In the genomic region with DNA sequence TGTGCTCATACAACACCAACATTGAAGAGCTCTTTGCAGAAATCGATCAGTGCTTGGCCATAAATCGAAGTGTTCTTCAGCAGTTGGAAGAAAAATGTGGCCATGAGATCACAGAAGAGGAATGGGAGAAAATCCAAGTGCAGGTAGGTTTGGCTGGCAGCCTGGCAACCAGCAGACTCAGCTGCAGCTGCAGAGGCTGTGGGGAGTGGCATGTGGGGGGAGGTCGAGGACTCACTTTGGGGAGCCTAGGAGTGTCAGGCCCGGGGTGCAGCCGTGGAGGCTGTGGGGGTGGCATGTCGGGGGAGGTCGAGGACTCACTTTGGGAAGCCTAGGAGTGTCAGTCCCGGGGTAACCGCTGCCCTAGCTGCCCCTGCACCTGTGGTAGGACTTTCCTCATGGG, we compare ENCODE assay signal across 24 cellular contexts. TPM values are rescaled to one million over a fixed set of nuclear protein-coding genes. Genes with fewer than 3 reads are reported as not detected.
"Had no signal": no experiment of that assay in that cellular context is flagged by ENCODE, and none has a peak within 500 bp of the region (broad histone marks: within the 10 kb centered on the region; RNA-seq: fewer than 3 reads in every experiment).

No MANE protein-coding gene starts in this region.

- H3K27ac ChIP-seq: foreskin keratinocyte, hepatocyte, left ventricle myocardium inferior, lower lobe of right lung, psoas muscle, right lobe of liver, thoracic aorta, transverse colon had no signal

- H3K36me3 ChIP-seq: neural progenitor cell had no signal

- H2AFZ ChIP-seq: hepatocyte, neural progenitor cell had no signal

- DNase-seq: effector memory CD8-positive, alpha-beta T cell; erythroblast; foreskin keratinocyte; kidney; left cardiac atrium; left ventricle myocardium inferior; lower lobe of right lung; psoas muscle; retina; right lobe of liver; stimulated activated CD4-positive, alpha-beta T cell treated with anti-CD3 and anti-CD28 coated beads, Interleukin-1b, Interleukin-23, amount 100 ng/mL, for 48 hours; stimulated activated CD4-positive, alpha-beta T cell treated with anti-CD3 and anti-CD28 coated beads, Interleukin-4, amount 100 ng/mL, for 24 hours; stimulated activated naive B cell treated with anti-CD40 and anti-IgM and Interleukin-4, amounts not matched to agents 10 μg/mL and 1 μg/mL and 100 μg/mL, for 72 hours; stimulated activated naive CD8-positive, alpha-beta T cell treated with anti-CD3 and anti-CD28 coated beads, Interleukin-15, amount 100 ng/mL, for 72 hours; substantia nigra; transverse colon had no signal

- H3K27ac Mint-ChIP-seq: dendritic cell treated with granulocyte-macrophage colony-stimulating factor and Interleukin-4, amounts not matched to agents 40 ng/mL and 50 ng/mL, for 4 days; effector memory CD8-positive, alpha-beta T cell; memory B cell; mesothelial cell of epicardium; natural killer cell treated with Interleukin-12 subunit alpha and Interleukin-12 subunit beta and Interleukin-15 and Interleukin-18, amount 100 ng/mL, for 72 hours; neural progenitor cell; stimulated activated naive B cell treated with anti-CD40 and anti-IgM and Interleukin-4, amounts not matched to agents 10 μg/mL and 1 μg/mL and 100 μg/mL, for 72 hours had no signal

- H3K27me3 Mint-ChIP-seq: dendritic cell treated with granulocyte-macrophage colony-stimulating factor and Interleukin-4, amounts not matched to agents 40 ng/mL and 50 ng/mL, for 4 days; effector memory CD8-positive, alpha-beta T cell; memory B cell; natural killer cell treated with Interleukin-12 subunit alpha and Interleukin-12 subunit beta and Interleukin-15 and Interleukin-18, amount 100 ng/mL, for 72 hours; stimulated activated naive B cell treated with anti-CD40 and anti-IgM and Interleukin-4, amounts not matched to agents 10 μg/mL and 1 μg/mL and 100 μg/mL, for 72 hours; stimulated activated naive CD8-positive, alpha-beta T cell treated with anti-CD3 and anti-CD28 coated beads, Interleukin-15, amount 100 ng/mL, for 72 hours had no signal

- H3K4me1 ChIP-seq: foreskin keratinocyte, left ventricle myocardium inferior, lower lobe of right lung, psoas muscle, right lobe of liver, transverse colon had no signal

- H3K4me3 ChIP-seq: hepatocyte, left ventricle myocardium inferior, lower lobe of right lung, neural progenitor cell, psoas muscle, right lobe of liver, thoracic aorta, transverse colon had no signal

- H3K79me2 ChIP-seq: hepatocyte had no signal

- H3K4me3 Mint-ChIP-seq: dendritic cell treated with granulocyte-macrophage colony-stimulating factor and Interleukin-4, amounts not matched to agents 40 ng/mL and 50 ng/mL, for 4 days; effector memory CD8-positive, alpha-beta T cell; memory B cell; mesothelial cell of epicardium; natural killer cell treated with Interleukin-12 subunit alpha and Interleukin-12 subunit beta and Interleukin-15 and Interleukin-18, amount 100 ng/mL, for 72 hours; neural progenitor cell; stimulated activated naive B cell treated with anti-CD40 and anti-IgM and Interleukin-4, amounts not matched to agents 10 μg/mL and 1 μg/mL and 100 μg/mL, for 72 hours; stimulated activated naive CD8-positive, alpha-beta T cell treated with anti-CD3 and anti-CD28 coated beads, Interleukin-15, amount 100 ng/mL, for 72 hours had no signal

- H3K9me3 Mint-ChIP-seq: dendritic cell treated with granulocyte-macrophage colony-stimulating factor and Interleukin-4, amounts not matched to agents 40 ng/mL and 50 ng/mL, for 4 days; effector memory CD8-positive, alpha-beta T cell; memory B cell; mesothelial cell of epicardium; natural killer cell treated with Interleukin-12 subunit alpha and Interleukin-12 subunit beta and Interleukin-15 and Interleukin-18, amount 100 ng/mL, for 72 hours; neural progenitor cell; stimulated activated naive B cell treated with anti-CD40 and anti-IgM and Interleukin-4, amounts not matched to agents 10 μg/mL and 1 μg/mL and 100 μg/mL, for 72 hours; stimulated activated naive CD8-positive, alpha-beta T cell treated with anti-CD3 and anti-CD28 coated beads, Interleukin-15, amount 100 ng/mL, for 72 hours had no signal

- H3K4me1 Mint-ChIP-seq: memory B cell; mesothelial cell of epicardium; stimulated activated naive B cell treated with anti-CD40 and anti-IgM and Interleukin-4, amounts not matched to agents 10 μg/mL and 1 μg/mL and 100 μg/mL, for 72 hours; stimulated activated naive CD8-positive, alpha-beta T cell treated with anti-CD3 and anti-CD28 coated beads, Interleukin-15, amount 100 ng/mL, for 72 hours had no signal

- H3K4me2 ChIP-seq: hepatocyte had no signal

- H3K27me3 ChIP-seq: foreskin keratinocyte, hepatocyte, neural progenitor cell, right lobe of liver, transverse colon had no signal

- ATAC-seq: effector memory CD8-positive, alpha-beta T cell; foreskin keratinocyte; left cardiac atrium; lower lobe of right lung; psoas muscle; stimulated activated naive B cell treated with anti-CD40 and anti-IgM and Interleukin-4, amounts not matched to agents 10 μg/mL and 1 μg/mL and 100 μg/mL, for 72 hours; stimulated activated naive CD8-positive, alpha-beta T cell treated with anti-CD3 and anti-CD28 coated beads, Interleukin-15, amount 100 ng/mL, for 72 hours had no signal

- H3K9me3 ChIP-seq: left ventricle myocardium inferior, lower lobe of right lung, psoas muscle, right lobe of liver, thoracic aorta, transverse colon had no signal

- H3K36me3 Mint-ChIP-seq: natural killer cell treated with Interleukin-12 subunit alpha and Interleukin-12 subunit beta and Interleukin-15 and Interleukin-18, amount 100 ng/mL, for 72 hours had no signal

RNA-seq across cellular contexts. Expression of gene RNF32, which starts 35.1 kb away (rescaled TPM):
- total RNA-seq: endothelial cell of umbilical vein; left ventricle myocardium inferior; natural killer cell treated with Interleukin-12 subunit alpha and Interleukin-12 subunit beta and Interleukin-15 and Interleukin-18, amount 100 ng/mL, for 72 hours; thoracic aorta had no signal
